9 cellular contexts compared by ENCODE assay signal in genomic region chr7:155889636-155890508, GRCh38.
"Had no signal": no experiment of that assay in that cellular context is flagged by ENCODE, and none has a peak within 500 bp of the region (broad histone marks: within the 10 kb centered on the region; RNA-seq: fewer than 3 reads in every experiment).

No MANE protein-coding gene starts in this region.

- H3K4me1 ChIP-seq: right atrium auricular region had no signal

- ATAC-seq: activated CD4-positive, CD25-positive, alpha-beta regulatory T cell treated with anti-CD3 and anti-CD28 coated beads, Interleukin-2, amount 50 U/mL, for 24 hours; activated T-helper 17 cell treated with anti-CD3 and anti-CD28 coated beads, Interleukin-2, amount 50 U/mL, for 72 hours; stimulated activated naive CD8-positive, alpha-beta T cell treated with anti-CD3 and anti-CD28 coated beads, Interleukin-15, amount 100 ng/mL, for 72 hours had no signal

- H3K27me3 ChIP-seq: right atrium auricular region had no signal

- H3K4me1 Mint-ChIP-seq: activated naive CD4-positive, alpha-beta T cell treated with anti-CD3 and anti-CD28 coated beads, Interleukin-2, amount 10 ng/mL, durations not matched to agents 7 days and 5 days; activated T-helper 17 cell treated with anti-CD3 and anti-CD28 coated beads, Interleukin-2, amount 50 U/mL, for 72 hours had no signal

- H3K27ac ChIP-seq: right atrium auricular region had no signal

- H3K36me3 ChIP-seq: right atrium auricular region had no signal

- DNase-seq: activated naive CD4-positive, alpha-beta T cell treated with anti-CD3 and anti-CD28 coated beads, Interleukin-2, amount 10 ng/mL, durations not matched to agents 7 days and 5 days; foreskin fibroblast; mammary epithelial cell; nephron progenitor cell; stimulated activated naive CD8-positive, alpha-beta T cell treated with anti-CD3 and anti-CD28 coated beads, Interleukin-15, amount 100 ng/mL, for 72 hours had no signal

- H3K27ac Mint-ChIP-seq: activated naive CD4-positive, alpha-beta T cell treated with anti-CD3 and anti-CD28 coated beads, Interleukin-2, amount 10 ng/mL, durations not matched to agents 7 days and 5 days; activated T-helper 17 cell treated with anti-CD3 and anti-CD28 coated beads, Interleukin-2, amount 50 U/mL, for 72 hours; nephron progenitor cell; progenitor cell of endocrine pancreas; stimulated activated naive CD8-positive, alpha-beta T cell treated with anti-CD3 and anti-CD28 coated beads, Interleukin-15, amount 100 ng/mL, for 72 hours had no signal

- H3K9me3 ChIP-seq: right atrium auricular region had no signal

- H3K4me3 Mint-ChIP-seq: activated naive CD4-positive, alpha-beta T cell treated with anti-CD3 and anti-CD28 coated beads, Interleukin-2, amount 10 ng/mL, durations not matched to agents 7 days and 5 days; activated T-helper 17 cell treated with anti-CD3 and anti-CD28 coated beads, Interleukin-2, amount 50 U/mL, for 72 hours; nephron progenitor cell; stimulated activated naive CD8-positive, alpha-beta T cell treated with anti-CD3 and anti-CD28 coated beads, Interleukin-15, amount 100 ng/mL, for 72 hours had no signal

- H3K36me3 Mint-ChIP-seq: activated naive CD4-positive, alpha-beta T cell treated with anti-CD3 and anti-CD28 coated beads, Interleukin-2, amount 10 ng/mL, durations not matched to agents 7 days and 5 days had no signal

- H3K4me3 ChIP-seq: right atrium auricular region had no signal

- H3K9me3 Mint-ChIP-seq: activated T-helper 17 cell treated with anti-CD3 and anti-CD28 coated beads, Interleukin-2, amount 50 U/mL, for 72 hours had no signal
